7 cellular contexts compared by ENCODE assay signal in the genomic region with DNA sequence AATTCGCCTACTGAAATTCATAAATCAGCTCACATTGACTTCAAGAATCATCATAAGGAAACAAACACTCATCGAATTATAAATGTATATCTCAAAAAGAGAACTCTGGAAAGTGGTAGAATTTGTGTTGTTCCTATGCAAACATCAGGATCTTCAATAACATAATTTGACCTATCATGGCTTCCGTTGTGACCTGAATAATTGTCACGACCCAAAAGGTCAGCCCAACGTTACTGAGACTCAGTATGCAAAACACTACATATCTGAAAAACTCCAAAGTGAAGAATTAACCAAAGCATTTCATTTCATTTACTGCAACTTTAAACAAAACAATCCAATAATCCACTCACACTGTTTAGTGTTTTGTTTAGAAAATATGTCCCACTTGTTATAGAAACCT. TPM values are rescaled to one million over a fixed set of nuclear protein-coding genes. Genes with fewer than 3 reads are reported as not detected.
DNase-seq lines count a peak whose midpoint lies in the region; ATAC-seq and TF ChIP-seq lines count a peak whose summit lies in the region.

No MANE protein-coding gene starts in this region.

- ATAC-seq in foreskin keratinocyte (no peak), GM21825 (IDR thresholded peaks at IDR 0.05; ENCODE audit: unreplicated experiment) (no peak), HG02852 (IDR thresholded peaks at IDR 0.05; ENCODE audit: unreplicated experiment) (no peak)
- no peak for ATAC-seq in stimulated activated effector memory CD8-positive, alpha-beta T cell treated with anti-CD3 and anti-CD28 coated beads, Interleukin-12 subunit alpha, Interleukin-12 subunit beta, amount 100 ng/mL, for 72 hours

- TF ChIP-seq CTCF in HEK293 (tag by site-specific recombination; IDR thresholded peaks at IDR 0.05) (no peak), foreskin keratinocyte (conservative IDR thresholded peaks at IDR 0.05) (no peak)

- H3K4me1 Mint-ChIP-seq in T-helper 2 cell treated with Interferon-gamma antibody and Interleukin-4, amounts not matched to agents 5 μg/mL and 100 μg/mL, for 36 hours (ENCODE audit: low read depth) = peaks cover 27% of the 10 kb centered on the region
- H3K4me1 Mint-ChIP-seq in stimulated activated effector memory CD8-positive, alpha-beta T cell treated with anti-CD3 and anti-CD28 coated beads, Interleukin-12 subunit alpha, Interleukin-12 subunit beta, amount 100 ng/mL, for 72 hours = peaks cover 16% of the 10 kb centered on the region

- peaks cover 14% of the 10 kb centered on the region for H3K4me1 ChIP-seq in HEK293 (ENCODE audit: control insufficient read depth, insufficient read depth, low read length)
- H3K4me1 ChIP-seq in foreskin keratinocyte = peaks cover 20% of the 10 kb centered on the region

- POLR2A ChIA-PET in HEK293 (lab: Yijun Ruan, JAX) = no interaction called here

- no peaks in the 10 kb centered on the region for H3K9me3 Mint-ChIP-seq in T-helper 2 cell treated with Interferon-gamma antibody and Interleukin-4, amounts not matched to agents 5 μg/mL and 100 μg/mL, for 36 hours
- no peaks in the 10 kb centered on the region for H3K9me3 Mint-ChIP-seq in stimulated activated effector memory CD8-positive, alpha-beta T cell treated with anti-CD3 and anti-CD28 coated beads, Interleukin-12 subunit alpha, Interleukin-12 subunit beta, amount 100 ng/mL, for 72 hours

- H3K9me3 ChIP-seq in HEK293 (ENCODE audit: control insufficient read depth, insufficient read depth, low read depth, low read length) = no peaks in the 10 kb centered on the region

- DNase-seq in T-helper 2 cell treated with Interferon-gamma antibody and Interleukin-4, amounts not matched to agents 5 μg/mL and 100 μg/mL, for 36 hours (ENCODE audit: low spot score) = no peak
- DNase-seq in foreskin keratinocyte = no peak
- no peak for DNase-seq in stimulated activated effector memory CD8-positive, alpha-beta T cell treated with anti-CD3 and anti-CD28 coated beads, Interleukin-12 subunit alpha, Interleukin-12 subunit beta, amount 100 ng/mL, for 72 hours (ENCODE audit: low spot score in 2 of 2)
- no peak for DNase-seq in stimulated activated CD4-positive, alpha-beta T cell treated with anti-CD3 and anti-CD28 coated beads, Interleukin-1b, Interleukin-23, amount 100 ng/mL, for 48 hours

- peak overlapping the region; percentile 97 for H3K4me3 Mint-ChIP-seq in T-helper 2 cell treated with Interferon-gamma antibody and Interleukin-4, amounts not matched to agents 5 μg/mL and 100 μg/mL, for 36 hours
- H3K4me3 Mint-ChIP-seq in stimulated activated effector memory CD8-positive, alpha-beta T cell treated with anti-CD3 and anti-CD28 coated beads, Interleukin-12 subunit alpha, Interleukin-12 subunit beta, amount 100 ng/mL, for 72 hours = no peak overlapping the region

- no peaks in the 10 kb centered on the region for H3K27me3 Mint-ChIP-seq in T-helper 2 cell treated with Interferon-gamma antibody and Interleukin-4, amounts not matched to agents 5 μg/mL and 100 μg/mL, for 36 hours (ENCODE audit: low read depth)

- H3K4me3 ChIP-seq in HEK293 (ENCODE audit: low read depth, low read length) = peak overlapping the region; percentile 75

- CTCF ChIA-PET in HEK293 (lab: Yijun Ruan, JAX) = no interaction called here

- no peaks in the 10 kb centered on the region for H3K27me3 ChIP-seq in foreskin keratinocyte

- H3K27ac ChIP-seq in HEK293 (ENCODE audit: extremely low read depth, low read depth, low read length) (no peak overlapping the region), foreskin keratinocyte (peak overlapping the region; percentile 70)

- H3K36me3 Mint-ChIP-seq in T-helper 2 cell treated with Interferon-gamma antibody and Interleukin-4, amounts not matched to agents 5 μg/mL and 100 μg/mL, for 36 hours (ENCODE audit: low read depth) = peaks cover 8% of the 10 kb centered on the region
- peaks cover 28% of the 10 kb centered on the region for H3K36me3 Mint-ChIP-seq in stimulated activated effector memory CD8-positive, alpha-beta T cell treated with anti-CD3 and anti-CD28 coated beads, Interleukin-12 subunit alpha, Interleukin-12 subunit beta, amount 100 ng/mL, for 72 hours

- H3K27ac Mint-ChIP-seq in T-helper 2 cell treated with Interferon-gamma antibody and Interleukin-4, amounts not matched to agents 5 μg/mL and 100 μg/mL, for 36 hours = peak overlapping the region; percentile 98
- peak overlapping the region; percentile 97 for H3K27ac Mint-ChIP-seq in stimulated activated effector memory CD8-positive, alpha-beta T cell treated with anti-CD3 and anti-CD28 coated beads, Interleukin-12 subunit alpha, Interleukin-12 subunit beta, amount 100 ng/mL, for 72 hours

- H3K36me3 ChIP-seq in HEK293 (ENCODE audit: control insufficient read depth in 2 of 2, insufficient read depth in 1 of 2, low read length in 2 of 2) = no peaks in the 10 kb centered on the region; a peak in 1 of 3 replicates

TF ChIP-seq in HEK293, 187 proteins besides CTCF, POLR2A, EP300 and RAD21:
- TF ChIP-seq, protein P1, sequence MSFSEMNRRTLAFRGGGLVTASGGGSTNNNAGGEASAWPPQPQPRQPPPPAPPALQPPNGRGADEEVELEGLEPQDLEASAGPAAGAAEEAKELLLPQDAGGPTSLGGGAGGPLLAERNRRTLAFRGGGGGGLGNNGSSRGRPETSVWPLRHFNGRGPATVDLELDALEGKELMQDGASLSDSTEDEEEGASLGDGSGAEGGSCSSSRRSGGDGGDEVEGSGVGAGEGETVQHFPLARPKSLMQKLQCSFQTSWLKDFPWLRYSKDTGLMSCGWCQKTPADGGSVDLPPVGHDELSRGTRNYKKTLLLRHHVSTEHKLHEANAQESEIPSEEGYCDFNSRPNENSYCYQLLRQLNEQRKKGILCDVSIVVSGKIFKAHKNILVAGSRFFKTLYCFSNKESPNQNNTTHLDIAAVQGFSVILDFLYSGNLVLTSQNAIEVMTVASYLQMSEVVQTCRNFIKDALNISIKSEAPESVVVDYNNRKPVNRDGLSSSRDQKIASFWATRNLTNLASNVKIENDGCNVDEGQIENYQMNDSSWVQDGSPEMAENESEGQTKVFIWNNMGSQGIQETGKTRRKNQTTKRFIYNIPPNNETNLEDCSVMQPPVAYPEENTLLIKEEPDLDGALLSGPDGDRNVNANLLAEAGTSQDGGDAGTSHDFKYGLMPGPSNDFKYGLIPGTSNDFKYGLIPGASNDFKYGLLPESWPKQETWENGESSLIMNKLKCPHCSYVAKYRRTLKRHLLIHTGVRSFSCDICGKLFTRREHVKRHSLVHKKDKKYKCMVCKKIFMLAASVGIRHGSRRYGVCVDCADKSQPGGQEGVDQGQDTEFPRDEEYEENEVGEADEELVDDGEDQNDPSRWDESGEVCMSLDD (tag by site-specific recombination; IDR thresholded peaks at IDR 0.05) = no peak
- TF ChIP-seq, protein P2, sequence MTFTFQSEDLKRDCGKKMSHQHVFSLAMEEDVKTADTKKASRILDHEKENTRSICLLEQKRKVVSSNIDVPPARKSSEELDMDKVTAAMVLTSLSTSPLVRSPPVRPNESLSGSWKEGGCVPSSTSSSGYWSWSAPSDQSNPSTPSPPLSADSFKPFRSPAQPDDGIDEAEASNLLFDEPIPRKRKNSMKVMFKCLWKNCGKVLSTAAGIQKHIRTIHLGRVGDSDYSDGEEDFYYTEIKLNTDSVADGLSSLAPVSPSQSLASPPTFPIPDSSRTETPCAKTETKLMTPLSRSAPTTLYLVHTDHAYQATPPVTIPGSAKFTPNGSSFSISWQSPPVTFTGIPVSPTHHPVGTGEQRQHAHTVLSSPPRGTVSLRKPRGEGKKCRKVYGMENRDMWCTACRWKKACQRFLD (tag by site-specific recombination; IDR thresholded peaks at IDR 0.05) = no peak

RNA-seq across cellular contexts. Expression of a gene that starts 1.2 kb away (rescaled TPM):
- 9.7 and 10.5 TPM in 2 replicates for total RNA-seq in foreskin keratinocyte
- 0.93 and 1.3 TPM in 2 replicates for polyA plus RNA-seq in foreskin keratinocyte
